35 cellular contexts compared by ENCODE assay signal in genomic region chr1:206103979-206104378, GRCh38. TPM values are rescaled to one million over a fixed set of nuclear protein-coding genes. Genes with fewer than 3 reads are reported as not detected.
"Had no signal": no experiment of that assay in that cellular context is flagged by ENCODE, and none has a peak within 500 bp of the region (broad histone marks: within the 10 kb centered on the region; RNA-seq: fewer than 3 reads in every experiment).

No MANE protein-coding gene starts in this region.

- H3K27me3 ChIP-seq: left lung, pancreas, right lobe of liver, stomach, testis, thyroid gland, transverse colon, upper lobe of left lung, vagina had no signal

- H3K4me1 ChIP-seq: pancreas, prostate gland, right lobe of liver, testis, transverse colon, vagina had no signal

- H3K27ac Mint-ChIP-seq: immature natural killer cell; mesothelial cell of epicardium; natural killer cell treated with Interleukin-12 subunit alpha and Interleukin-12 subunit beta and Interleukin-15 and Interleukin-18, amount 100 ng/mL, for 72 hours had no signal

- H3K27me3 Mint-ChIP-seq: stimulated activated naive B cell treated with anti-CD40 and anti-IgM and Interleukin-4, amounts not matched to agents 10 μg/mL and 1 μg/mL and 100 μg/mL, for 72 hours had no signal

- H3K27ac ChIP-seq: left lung, lower lobe of right lung, pancreas, prostate gland, right lobe of liver, stomach, testis, thyroid gland, transverse colon, upper lobe of left lung, vagina had no signal

- H3K9me3 ChIP-seq: left lung, lower lobe of right lung, pancreas, prostate gland, right lobe of liver, stomach, testis, thyroid gland, transverse colon, upper lobe of left lung, vagina had no signal

- H3K4me3 ChIP-seq: left lung, lower lobe of right lung, pancreas, prostate gland, right lobe of liver, smooth muscle cell, stomach, thyroid gland, transverse colon, upper lobe of left lung, vagina had no signal

- H3K4me3 Mint-ChIP-seq: immature natural killer cell; mesothelial cell of epicardium; naive thymus-derived CD4-positive, alpha-beta T cell; natural killer cell treated with Interleukin-12 subunit alpha and Interleukin-12 subunit beta and Interleukin-15 and Interleukin-18, amount 100 ng/mL, for 72 hours; stimulated activated naive B cell treated with anti-CD40 and anti-IgM and Interleukin-4, amounts not matched to agents 10 μg/mL and 1 μg/mL and 100 μg/mL, for 72 hours had no signal

- ATAC-seq: left colon; left lung; lower lobe of right lung; naive thymus-derived CD4-positive, alpha-beta T cell; natural killer cell treated with Interleukin-12 subunit alpha and Interleukin-12 subunit beta and Interleukin-15 and Interleukin-18, amount 100 ng/mL, for 72 hours; pancreas; stimulated activated naive B cell treated with anti-CD40 and anti-IgM and Interleukin-4, amounts not matched to agents 10 μg/mL and 1 μg/mL and 100 μg/mL, for 72 hours; stimulated activated naive CD8-positive, alpha-beta T cell treated with anti-CD3 and anti-CD28 coated beads, Interleukin-15, Interleukin-2, amounts not matched to agents 100 U/mL and 50 U/mL, for 24 hours had no signal

- H3K36me3 Mint-ChIP-seq: immature natural killer cell; mesothelial cell of epicardium; naive thymus-derived CD4-positive, alpha-beta T cell; natural killer cell treated with Interleukin-12 subunit alpha and Interleukin-12 subunit beta and Interleukin-15 and Interleukin-18, amount 100 ng/mL, for 72 hours had no signal

- DNase-seq: hypothalamus; immature natural killer cell; kidney; left colon; left lung; lower lobe of right lung; mammary epithelial cell; mesendoderm; naive thymus-derived CD4-positive, alpha-beta T cell; nucleus accumbens; pancreas; posterior cingulate gyrus; retina; right lobe of liver; stimulated activated CD4-positive, alpha-beta T cell treated with anti-CD3 and anti-CD28 coated beads, Interleukin-1b, Interleukin-23, amount 100 ng/mL, for 48 hours; stimulated activated CD4-positive, alpha-beta T cell treated with anti-CD3 and anti-CD28 coated beads, Interleukin-2, amount 100 ng/mL, for 48 hours; stimulated activated CD4-positive, alpha-beta T cell treated with anti-CD3 and anti-CD28 coated beads, Interleukin-4, amount 100 ng/mL, for 4 hours; stimulated activated CD8-positive, alpha-beta memory T cell treated with anti-CD3 and anti-CD28 coated beads, Interleukin-4, amount 100 ng/mL, for 48 hours; stimulated activated naive B cell treated with anti-CD40 and anti-IgM and Interleukin-4, amounts not matched to agents 10 μg/mL and 1 μg/mL and 100 μg/mL, for 72 hours; stimulated activated naive CD8-positive, alpha-beta T cell treated with anti-CD3 and anti-CD28 coated beads, Interleukin-15, Interleukin-2, amounts not matched to agents 100 U/mL and 50 U/mL, for 24 hours; stomach; testis; thyroid gland; transverse colon; upper lobe of left lung had no signal

- H3K9me3 Mint-ChIP-seq: immature natural killer cell; mesothelial cell of epicardium; natural killer cell treated with Interleukin-12 subunit alpha and Interleukin-12 subunit beta and Interleukin-15 and Interleukin-18, amount 100 ng/mL, for 72 hours; stimulated activated naive B cell treated with anti-CD40 and anti-IgM and Interleukin-4, amounts not matched to agents 10 μg/mL and 1 μg/mL and 100 μg/mL, for 72 hours had no signal

- H3K4me1 Mint-ChIP-seq: immature natural killer cell had no signal

- H3K36me3 ChIP-seq: left lung, lower lobe of right lung, pancreas, prostate gland, right lobe of liver, stomach, thyroid gland, transverse colon, upper lobe of left lung, vagina had no signal

RNA-seq across cellular contexts. Expression of gene AVPR1B, which starts 13.2 kb away (rescaled TPM):
- total RNA-seq: left lung; liver; lower lobe of right lung; mammary epithelial cell; mesothelial cell of epicardium; mononuclear cell; natural killer cell treated with Interleukin-12 subunit alpha and Interleukin-12 subunit beta and Interleukin-15 and Interleukin-18, amount 100 ng/mL, for 72 hours; osteoblast; prostate gland; right lobe of liver; smooth muscle cell; testis; upper lobe of left lung; urinary bladder; vagina had no signal
- polyA plus RNA-seq: immature natural killer cell; liver; mammary epithelial cell; naive thymus-derived CD4-positive, alpha-beta T cell; neural cell; smooth muscle cell; urinary bladder had no signal

RNA-seq across cellular contexts. Expression of gene RHEX, which starts 51.0 kb away (rescaled TPM):
- total RNA-seq: mammary epithelial cell, mesothelial cell of epicardium, mononuclear cell, osteoblast, smooth muscle cell had no signal
- polyA plus RNA-seq: mammary epithelial cell; naive thymus-derived CD4-positive, alpha-beta T cell; neural cell; smooth muscle cell had no signal
